2 cellular contexts compared by ENCODE assay signal in genomic region chr17:75909812-75910274, GRCh38.
TF ChIP-seq lines count a peak whose summit lies in the region.

No MANE protein-coding gene starts in this region.

TF ChIP-seq in SK-N-SH, 30 proteins besides CTCF, POLR2A, EP300 and RAD21:
- TF ChIP-seq PBX3 (IDR thresholded peaks at IDR 0.05) (no peak), MEF2A (IDR thresholded peaks at IDR 0.05; ENCODE audit: borderline replicate concordance, low read depth) (no peak), NFIC (IDR thresholded peaks at IDR 0.05; ENCODE audit: borderline replicate concordance) (no peak), USF1 (IDR thresholded peaks at IDR 0.05; ENCODE audit: borderline replicate concordance, low read depth) (no peak), FOXJ3 (CRISPR knock-in tag; IDR thresholded peaks at IDR 0.05) (no peak), RCOR1 (IDR thresholded peaks at IDR 0.05; ENCODE audit: low read length) (no peak), CHD2 (IDR thresholded peaks at IDR 0.05; ENCODE audit: low read length, partially characterized antibody) (no peak), FOXM1 (IDR thresholded peaks at IDR 0.05; ENCODE audit: low read depth) (no peak), TEAD4 (IDR thresholded peaks at IDR 0.05; ENCODE audit: borderline replicate concordance, insufficient read depth) (no peak), ZBTB33 (IDR thresholded peaks at IDR 0.05; ENCODE audit: borderline replicate concordance, low read depth) (no peak), ELF1 (IDR thresholded peaks at IDR 0.05) (no peak), GATA2 (CRISPR knock-in tag; IDR thresholded peaks at IDR 0.05) (no peak), POLR2AphosphoS5 (IDR thresholded peaks at IDR 0.05; ENCODE audit: low read depth, low read length) (no peak), USF2 (IDR thresholded peaks at IDR 0.05; ENCODE audit: borderline replicate concordance, low read depth, low read length) (no peak), YY1 (IDR thresholded peaks at IDR 0.05; ENCODE audit: low read depth) (no peak), JUND (IDR thresholded peaks at IDR 0.05) (no peak), MAX (IDR thresholded peaks at IDR 0.05; ENCODE audit: low read depth) (no peak)

TF ChIP-seq in SK-N-SH treated with all-trans-retinoic acid at 6 μM for 48 hours, 23 proteins besides CTCF, POLR2A, EP300 and RAD21:
- TF ChIP-seq PPARA (CRISPR knock-in tag; IDR thresholded peaks at IDR 0.05; ENCODE audit: borderline replicate concordance) (no peak), TOX (CRISPR knock-in tag; IDR thresholded peaks at IDR 0.05; ENCODE audit: borderline replicate concordance) (no peak), ZNF8 (CRISPR knock-in tag; IDR thresholded peaks at IDR 0.05) (no peak), TSHZ2 (CRISPR knock-in tag; IDR thresholded peaks at IDR 0.05) (no peak), ZNF70 (CRISPR knock-in tag; IDR thresholded peaks at IDR 0.05) (no peak), POU6F1 (CRISPR knock-in tag; IDR thresholded peaks at IDR 0.05; ENCODE audit: borderline replicate concordance, low read depth) (no peak), OSR1 (CRISPR knock-in tag; IDR thresholded peaks at IDR 0.05) (no peak), ZFP30 (CRISPR knock-in tag; IDR thresholded peaks at IDR 0.05) (no peak), SNAI2 (CRISPR knock-in tag; IDR thresholded peaks at IDR 0.05) (no peak), TCF4 (CRISPR knock-in tag; IDR thresholded peaks at IDR 0.05; ENCODE audit: borderline replicate concordance) (no peak), ISL1 (CRISPR knock-in tag; IDR thresholded peaks at IDR 0.05) (no peak), RARB (CRISPR knock-in tag; IDR thresholded peaks at IDR 0.05) (no peak)
